ENCODE assay signal across 9 cellular contexts in genomic region chr1:145041519-145041918, GRCh38. TPM values are rescaled to one million over a fixed set of nuclear protein-coding genes. Genes with fewer than 3 reads are reported as not detected.
DNase-seq lines count a peak whose midpoint lies in the region; ATAC-seq and TF ChIP-seq lines count a peak whose summit lies in the region.
"Not testable (repeated sequence)": the region's sequence is repeated elsewhere in the genome, so short reads cannot be mapped to it uniquely, and the experiment has no call there.
"Had no signal": no experiment of that assay in that cellular context is flagged by ENCODE, and none has a peak within 500 bp of the region (broad histone marks: within the 10 kb centered on the region; RNA-seq: fewer than 3 reads in every experiment).

No MANE protein-coding gene starts in this region.

- intact Hi-C loops in activated B cell treated with CpG ODN at 0.5 μM for 24 hours (cut with micrococcal nuclease): not testable (repeated sequence)

- H3K36me3 Mint-ChIP-seq in activated B cell treated with CpG ODN at 0.5 μM for 24 hours (ENCODE audit: low read depth); memory B cell: not testable (repeated sequence)

- not testable (repeated sequence) for H3K27ac Mint-ChIP-seq in activated B cell treated with CpG ODN at 0.5 μM for 24 hours, memory B cell

- not testable (repeated sequence) for H3K4me3 Mint-ChIP-seq in activated B cell treated with CpG ODN at 0.5 μM for 24 hours, memory B cell

- peak; percentile 95 for ATAC-seq in GM18867 (IDR thresholded peaks at IDR 0.05; ENCODE audit: unreplicated experiment)
- peak; percentile 89 for ATAC-seq in GM19452 (IDR thresholded peaks at IDR 0.05; ENCODE audit: unreplicated experiment)
- peak; percentile 81 for ATAC-seq in GM21786 (IDR thresholded peaks at IDR 0.05; ENCODE audit: unreplicated experiment)
- ATAC-seq in HG02970 (IDR thresholded peaks at IDR 0.05; ENCODE audit: low FRiP score, unreplicated experiment): peak; percentile 47
- peak; percentile 95 for ATAC-seq in HG03378 (IDR thresholded peaks at IDR 0.05; ENCODE audit: unreplicated experiment)
- ATAC-seq in activated B cell treated with CpG ODN at 0.5 μM for 24 hours (ENCODE audit: low read depth): peak; percentile 89
- ATAC-seq in memory B cell (ENCODE audit: low read depth): peak; percentile 91

- TF ChIP-seq CTCF in activated B cell treated with CpG ODN at 0.5 μM for 24 hours (IDR thresholded peaks at IDR 0.05): not testable (repeated sequence)

- not testable (repeated sequence) for H3K27me3 Mint-ChIP-seq in activated B cell treated with CpG ODN at 0.5 μM for 24 hours, memory B cell

- H3K9me3 Mint-ChIP-seq in activated B cell treated with CpG ODN at 0.5 μM for 24 hours, memory B cell: not testable (repeated sequence)

- CTCF ChIA-PET in activated B cell treated with CpG ODN at 0.5 μM for 24 hours (lab: Charles Lee): not testable (repeated sequence)

- not testable (repeated sequence) for DNase-seq in activated B cell treated with CpG ODN at 0.5 μM for 24 hours
- DNase-seq in memory B cell (ENCODE audit: low spot score in 2 of 2): peak in 1 of 2 donors; percentile 7

- POLR2A ChIA-PET in activated B cell treated with CpG ODN at 0.5 μM for 24 hours (lab: Charles Lee): not testable (repeated sequence)

- H3K4me1 Mint-ChIP-seq in activated B cell treated with CpG ODN at 0.5 μM for 24 hours, memory B cell: not testable (repeated sequence)

RNA-seq across cellular contexts. Expression of gene SRGAP2B, which starts 53.6 kb away (rescaled TPM):
- total RNA-seq in activated B cell treated with CpG ODN at 0.5 μM for 24 hours: 21.3 and 23.3 TPM in 2 replicates

RNA-seq across cellular contexts. Expression of gene FAM72D, which starts 54.3 kb away (rescaled TPM):
- 0.17 and 0.20 TPM in 2 replicates for total RNA-seq in activated B cell treated with CpG ODN at 0.5 μM for 24 hours
- total RNA-seq: mesenteric fat pad, Right ventricle myocardium inferior had no signal
